In genomic region chr17:68019336-68019674, GRCh38 we compare ENCODE assay signal across 8 cellular contexts. TPM values are rescaled to one million over a fixed set of nuclear protein-coding genes. Genes with fewer than 3 reads are reported as not detected.
DNase-seq lines count a peak whose midpoint lies in the region; ATAC-seq and TF ChIP-seq lines count a peak whose summit lies in the region.

No MANE protein-coding gene starts in this region.

- H3K27ac ChIP-seq in Panc1 (ENCODE audit: low read length) (peak overlapping the region; percentile 57; the same call in 1 of the 2 replicates), spleen (peak overlapping the region in 7 of 8 donors; percentile 78 to 88 (median 83))

- BruUV-seq in Panc1 (replicated peaks; lab: Mats Ljungman, UMichigan): no TSS peak

- H3K27ac Mint-ChIP-seq in T-helper 2 cell treated with Interferon-gamma antibody and Interleukin-4, amounts not matched to agents 5 μg/mL and 100 μg/mL, for 36 hours: no peak overlapping the region

- no peak for DNase-seq in T-helper 2 cell treated with Interferon-gamma antibody and Interleukin-4, amounts not matched to agents 5 μg/mL and 100 μg/mL, for 36 hours (ENCODE audit: low spot score)
- DNase-seq in T-helper 2 cell: no peak
- no peak for DNase-seq in Panc1 (ENCODE audit: low read depth, low spot score)
- DNase-seq in fibroblast of mammary gland (ENCODE audit: low read depth): no peak
- no peak for DNase-seq in spleen
- no peak for DNase-seq in MV-4-11 (lab: John Stamatoyannopoulos, UW)

- in situ Hi-C loops in Panc1 (cut with HindIII; ENCODE audit: low pct_unique_long_range_greater_than_20kb, low sequenced_read_pairs): no loop called here

- H3K9me3 ChIP-seq in Panc1 (ENCODE audit: control insufficient read depth, insufficient read depth, low read depth, low read length) (no peaks in the 10 kb centered on the region), spleen (no peaks in the 10 kb centered on the region)

- 82 to 91% (median 87%) methylated on average over 9 of the region's 9 CpGs for WGBS in spleen, 5 donors

- TF ChIP-seq CTCF in Panc1 (IDR thresholded peaks at IDR 0.05) (no peak), fibroblast of mammary gland (conservative IDR thresholded peaks at IDR 0.05; ENCODE audit: control insufficient read depth, insufficient read depth, low read depth, low read length) (no peak), spleen (IDR thresholded peaks at IDR 0.05 in 8 of 11, conservative IDR thresholded peaks at IDR 0.05 in 3 of 11) (no peak)

- peaks cover 10% of the 10 kb centered on the region for H3K27me3 Mint-ChIP-seq in T-helper 2 cell treated with Interferon-gamma antibody and Interleukin-4, amounts not matched to agents 5 μg/mL and 100 μg/mL, for 36 hours (ENCODE audit: low read depth)

- H3K36me3 ChIP-seq in Panc1 (ENCODE audit: control insufficient read depth, insufficient read depth, low read length) (no peaks in the 10 kb centered on the region), spleen (no peaks in the 10 kb centered on the region)

- CTCF ChIA-PET in Panc1 (lab: Charles Lee): no interaction called here

- TF ChIP-seq POLR2A in spleen (IDR thresholded peaks at IDR 0.05): no peak

- H3K4me1 Mint-ChIP-seq in T-helper 2 cell treated with Interferon-gamma antibody and Interleukin-4, amounts not matched to agents 5 μg/mL and 100 μg/mL, for 36 hours (ENCODE audit: low read depth): peaks cover 8% of the 10 kb centered on the region

- no peaks in the 10 kb centered on the region for H3K36me3 Mint-ChIP-seq in T-helper 2 cell treated with Interferon-gamma antibody and Interleukin-4, amounts not matched to agents 5 μg/mL and 100 μg/mL, for 36 hours (ENCODE audit: low read depth)

- peak overlapping the region; percentile 84 for H3K4me3 Mint-ChIP-seq in T-helper 2 cell treated with Interferon-gamma antibody and Interleukin-4, amounts not matched to agents 5 μg/mL and 100 μg/mL, for 36 hours

- no peaks in the 10 kb centered on the region for H3K9me3 Mint-ChIP-seq in T-helper 2 cell treated with Interferon-gamma antibody and Interleukin-4, amounts not matched to agents 5 μg/mL and 100 μg/mL, for 36 hours

- no peaks in the 10 kb centered on the region for H3K27me3 ChIP-seq in Panc1 (ENCODE audit: control insufficient read depth, insufficient read depth, low read length)
- H3K27me3 ChIP-seq in spleen (replicated peaks in 1 of 7): no peaks in the 10 kb centered on the region

- POLR2A ChIA-PET in Panc1 (lab: Charles Lee): interaction anchor here (0.7 to 1.1 kb wide), 2 partner anchors 8 to 16 kb away, joined by 3 to 4 read pairs; partner anchors contain the start of gene KPNA2

- H3K4me3 ChIP-seq in Panc1 (ENCODE audit: low read depth in 2 of 2, low read length in 2 of 2) (peak overlapping the region; percentile 7 to 20; a peak in 3 of 4 replicates), fibroblast of mammary gland (ENCODE audit: control insufficient read depth, low read depth, low read length) (peak overlapping the region; percentile 4), spleen (peak overlapping the region in 2 of 8 donors; percentile 61 to 69)

- intact Hi-C loops in Panc1 (cut with micrococcal nuclease; ENCODE audit: unreplicated experiment) (no loop called here), spleen (cut with DNase I; ENCODE audit: low total_unique reads) (no loop called here)

- peaks cover 4% of the 10 kb centered on the region; the same call in 1 of the 2 replicates for H3K4me1 ChIP-seq in Panc1 (ENCODE audit: control insufficient read depth, insufficient read depth, low read length)
- H3K4me1 ChIP-seq in spleen: peaks cover 0 to 29% (median 11%) of the 10 kb centered on the region in 6 donors

- ATAC-seq in Panc1: peak; percentile 45; the same call in 1 of the 2 replicates
- ATAC-seq in GM18861 (IDR thresholded peaks at IDR 0.05; ENCODE audit: unreplicated experiment): no peak
- ATAC-seq in GM19395 (IDR thresholded peaks at IDR 0.05; ENCODE audit: unreplicated experiment): no peak

RNA-seq across cellular contexts. Expression of gene KPNA2, which starts 16.2 kb away (rescaled TPM):
- total RNA-seq in Panc1 (2021; ENCODE audit: unreplicated experiment) (177 TPM), spleen (10 to 100 TPM; 22.1 to 49.2 (median 38.5) TPM)
- 102 TPM for polyA plus RNA-seq in Panc1 (2012; ENCODE audit: insufficient read length)
- 10 to 100 TPM; 12.4 to 32.5 (median 31.4) TPM for polyA plus RNA-seq in spleen

RNA-seq across cellular contexts. Expression of gene C17orf58, which starts 23.0 kb away (rescaled TPM):
- 15.6 TPM for total RNA-seq in Panc1 (2021; ENCODE audit: unreplicated experiment)
- 10.3 TPM for polyA plus RNA-seq in Panc1 (2012; ENCODE audit: insufficient read length)
- total RNA-seq in spleen: 1 to 10 TPM; 2.5 to 9.3 (median 6.5) TPM
- polyA plus RNA-seq in spleen: 1 to 10 TPM; 4.7 to 8.2 (median 6.7) TPM
